8 cellular contexts compared by ENCODE assay signal in genomic region chr11:721347-721912, GRCh38. TPM values are rescaled to one million over a fixed set of nuclear protein-coding genes. Genes with fewer than 3 reads are reported as not detected.
DNase-seq lines count a peak whose midpoint lies in the region; ATAC-seq and TF ChIP-seq lines count a peak whose summit lies in the region.
"Had no signal": no experiment of that assay in that cellular context is flagged by ENCODE, and none has a peak within 500 bp of the region (broad histone marks: within the 10 kb centered on the region; RNA-seq: fewer than 3 reads in every experiment).

No MANE protein-coding gene starts in this region.

- no peak overlapping the region for H3K4me3 ChIP-seq in right atrium auricular region

- no peaks in the 10 kb centered on the region for H3K9me3 ChIP-seq in right atrium auricular region

- no peak for TF ChIP-seq CTCF in right atrium auricular region (IDR thresholded peaks at IDR 0.05)

- no peaks in the 10 kb centered on the region for H3K36me3 ChIP-seq in right atrium auricular region

- DNase-seq in DMS53 (lab: John Stamatoyannopoulos, UW), result peak; percentile 90
- DNase-seq in NCI-H146 treated with DMSO at 0.1 percent for 48 hours (lab: John Stamatoyannopoulos, UW; ENCODE audit: unreplicated experiment), result peak; percentile 68
- DNase-seq in left lobe of liver (ENCODE audit: low spot score), result no peak
- DNase-seq in RKO (ENCODE audit: low spot score), result no peak
- no peak for DNase-seq in right atrium auricular region (ENCODE audit: low spot score)
- no peak for DNase-seq in T-helper 9 cell
- DNase-seq: DND-41, HFFc6 had no signal

- peaks cover 0 to 24% of the 10 kb centered on the region in 2 donors for H3K4me1 ChIP-seq in right atrium auricular region

- peak; percentile 2 for ATAC-seq in left lobe of liver

- H3K27ac ChIP-seq in right atrium auricular region, result no peak overlapping the region

- peaks cover 4 to 20% of the 10 kb centered on the region in 2 donors for H3K27me3 ChIP-seq in right atrium auricular region

RNA-seq across cellular contexts. Expression of gene EPS8L2, which starts 15.4 kb away (rescaled TPM):
- total RNA-seq in left lobe of liver (190 TPM), right atrium auricular region (1 to 10 TPM; 4.7 to 7.5 TPM)

RNA-seq across cellular contexts. Expression of gene TMEM80, which starts 25.8 kb away (rescaled TPM):
- total RNA-seq in left lobe of liver (16.8 TPM), right atrium auricular region (10 to 100 TPM; 12.5 to 20.7 TPM)

RNA-seq across cellular contexts. Expression of gene TALDO1, which starts 25.8 kb away (rescaled TPM):
- 147 TPM for total RNA-seq in left lobe of liver
- 100 to 1,000 TPM in 1 of 2 donors, 10 to 100 TPM in 1; 90.3 to 111 TPM for total RNA-seq in right atrium auricular region

RNA-seq across cellular contexts. Expression of gene DEAF1, which starts 26.4 kb away (rescaled TPM):
- total RNA-seq in left lobe of liver (14.8 TPM), right atrium auricular region (10 to 100 TPM; 15.5 to 26.6 TPM)

RNA-seq across cellular contexts. Expression of gene GATD1, which starts 55.9 kb away (rescaled TPM):
- total RNA-seq in left lobe of liver (31.7 TPM), right atrium auricular region (10 to 100 TPM; 13.3 to 29.8 TPM)

Comparison
In these comparisons a context has a peak if more than half of its experiments do, and no peak if none do; other contexts are left out.
1. DNase-seq: peak in DMS53 (single experiment) and NCI-H146 treated with DMSO at 0.1 percent for 48 hours (single experiment); none in left lobe of liver (single experiment), RKO (single experiment), right atrium auricular region (single experiment) and T-helper 9 cell (single experiment).
2. RNA of gene EPS8L2, which starts 15.4 kb away (total RNA-seq): 190 TPM in left lobe of liver (single experiment); 4.7 to 7.5 TPM in right atrium auricular region; every median in the first group is over 10 times any median in the second.